ENCODE assay signal across 9 cellular contexts in genomic region chr7:54932818-54933543, GRCh38.
DNase-seq lines count a peak whose midpoint lies in the region; ATAC-seq, FAIRE-seq and TF ChIP-seq lines count a peak whose summit lies in the region.
"Had no signal": no experiment of that assay in that cellular context is flagged by ENCODE, and none has a peak within 500 bp of the region (broad histone marks: within the 10 kb centered on the region; RNA-seq: fewer than 3 reads in every experiment).

No MANE protein-coding gene starts in this region.

- peak; percentile 72 for FAIRE-seq in RCC 7860 (lab: Jason Lieb, UNC)

- intact Hi-C loops in esophagus muscularis mucosa (cut with DNase I) = loop anchor here (10.0 kb wide), 1 partner anchor 82 kb away; the partner anchor contains the start of gene EGFR
- intact Hi-C loops in mucosa of descending colon (cut with DNase I, micrococcal nuclease) = no loop called here
- intact Hi-C loops in uterus (cut with DNase I; ENCODE audit: low total_unique reads) = no loop called here

- TF ChIP-seq CTCF in esophagus muscularis mucosa (IDR thresholded peaks at IDR 0.05) (peak in 1 of 3 experiments; percentile 7), mucosa of descending colon (IDR thresholded peaks at IDR 0.05) (no peak), uterus (IDR thresholded peaks at IDR 0.05) (no peak)

- peak overlapping the region; percentile 51 to 65 (median 56) for H3K4me3 ChIP-seq in esophagus muscularis mucosa
- H3K4me3 ChIP-seq in mucosa of descending colon = peak overlapping the region; percentile 9
- peak overlapping the region; percentile 15 to 45 for H3K4me3 ChIP-seq in uterus
- H3K4me3 ChIP-seq: BLaER1 treated with 17β-estradiol and CSF1 and Interleukin-3, amounts not matched to agents 10 nM and 100 nM had no signal

- H3K4me1 ChIP-seq in esophagus muscularis mucosa (peaks cover 10 to 15% (median 11%) of the 10 kb centered on the region in 4 donors), mucosa of descending colon (ENCODE audit: low read depth) (peaks cover 10% of the 10 kb centered on the region), uterus (no peaks in the 10 kb centered on the region)
- H3K4me1 ChIP-seq: BLaER1 treated with 17β-estradiol and CSF1 and Interleukin-3, amounts not matched to agents 10 nM and 100 nM had no signal

- H3K9me3 ChIP-seq in esophagus muscularis mucosa (peaks cover 0 to 9% (median 4%) of the 10 kb centered on the region in 4 donors), mucosa of descending colon (no peaks in the 10 kb centered on the region), uterus (no peaks in the 10 kb centered on the region)

- 9% methylated on average over 27 of the region's 34 CpGs for WGBS in esophagus muscularis mucosa

- H3K27ac ChIP-seq in esophagus muscularis mucosa (replicated peaks in 1 of 4) (peak overlapping the region; percentile 74 to 82 (median 78)), uterus (peak overlapping the region; percentile 28 to 72)
- H3K27ac ChIP-seq: BLaER1 treated with 17β-estradiol and CSF1 and Interleukin-3, amounts not matched to agents 10 nM and 100 nM had no signal

- TF ChIP-seq EP300 in esophagus muscularis mucosa (IDR thresholded peaks at IDR 0.05) = no peak

- H3K4me3 Mint-ChIP-seq in activated T-cell treated with anti-CD3 and anti-CD28 coated beads, Interleukin-2, amount 50 U/mL, for 72 hours = peak overlapping the region; percentile 41 to 49

- TF ChIP-seq POLR2A in esophagus muscularis mucosa (IDR thresholded peaks at IDR 0.05; ENCODE audit: low read depth) (no peak), uterus (IDR thresholded peaks at IDR 0.05) (no peak)

- peaks cover 0 to 4% of the 10 kb centered on the region in 2 donors for H3K36me3 Mint-ChIP-seq in activated T-cell treated with anti-CD3 and anti-CD28 coated beads, Interleukin-2, amount 50 U/mL, for 72 hours (ENCODE audit: insufficient read depth in 2 of 2)

- peaks cover 45% of the 10 kb centered on the region for H3K27me3 Mint-ChIP-seq in activated T-cell treated with anti-CD3 and anti-CD28 coated beads, Interleukin-2, amount 50 U/mL, for 72 hours (ENCODE audit: low read depth)

- no peaks in the 10 kb centered on the region for H3K27me3 ChIP-seq in esophagus muscularis mucosa
- no peaks in the 10 kb centered on the region for H3K27me3 ChIP-seq in uterus
- H3K27me3 ChIP-seq: BLaER1 treated with 17β-estradiol and CSF1 and Interleukin-3, amounts not matched to agents 10 nM and 100 nM had no signal

- H3K9me3 Mint-ChIP-seq in activated T-cell treated with anti-CD3 and anti-CD28 coated beads, Interleukin-2, amount 50 U/mL, for 72 hours = peaks cover 4 to 8% of the 10 kb centered on the region in 2 donors

- no peak overlapping the region for H3K27ac Mint-ChIP-seq in activated T-cell treated with anti-CD3 and anti-CD28 coated beads, Interleukin-2, amount 50 U/mL, for 72 hours

- ATAC-seq in activated T-cell treated with anti-CD3 and anti-CD28 coated beads, Interleukin-2, amount 50 U/mL, for 72 hours (replicated peaks in 1 of 2) = no peak
- peak; percentile 99 for ATAC-seq in mucosa of descending colon
- ATAC-seq in GM19397 (IDR thresholded peaks at IDR 0.05; ENCODE audit: unreplicated experiment) = no peak

- H3K36me3 ChIP-seq in esophagus muscularis mucosa = no peaks in the 10 kb centered on the region
- H3K36me3 ChIP-seq in mucosa of descending colon (ENCODE audit: low read depth) = no peaks in the 10 kb centered on the region
- H3K36me3 ChIP-seq in uterus = no peaks in the 10 kb centered on the region
- H3K36me3 ChIP-seq: BLaER1 treated with 17β-estradiol and CSF1 and Interleukin-3, amounts not matched to agents 10 nM and 100 nM had no signal

- no peaks in the 10 kb centered on the region for H3K4me1 Mint-ChIP-seq in activated T-cell treated with anti-CD3 and anti-CD28 coated beads, Interleukin-2, amount 50 U/mL, for 72 hours (ENCODE audit: low read depth)

- DNase-seq in activated T-cell treated with anti-CD3 and anti-CD28 coated beads, Interleukin-2, amount 50 U/mL, for 72 hours = no peak
- DNase-seq in activated T-cell treated with anti-CD3 and anti-CD28 coated beads for 4 hours (no peak), RCC 7860 (ENCODE audit: low spot score) (peak; percentile 73), esophagus muscularis mucosa (ENCODE audit: extremely low spot score) (no peak), mucosa of descending colon (peak; percentile 70 to 81 (median 74)), uterus (peak; percentile 39 to 61), UCSD-AML1 (lab: John Stamatoyannopoulos, UW; ENCODE audit: unreplicated experiment) (no peak)

Comparison
In these comparisons a context has a peak if more than half of its experiments do, and no peak if none do; other contexts are left out.
1. DNase-seq: peak in RCC 7860 (single experiment), mucosa of descending colon (3 of 3) and uterus (2 of 2); none in activated T-cell treated with anti-CD3 and anti-CD28 coated beads, Interleukin-2, amount 50 U/mL, for 72 hours (0 of 2), activated T-cell treated with anti-CD3 and anti-CD28 coated beads for 4 hours (single experiment), esophagus muscularis mucosa (single experiment) and UCSD-AML1 (single experiment).
2. Peak in every context shown above with its lines, with median percentiles within 50 percentile points of each other: H3K4me3 ChIP-seq.